32 cellular contexts compared by ENCODE assay signal in the genomic region with DNA sequence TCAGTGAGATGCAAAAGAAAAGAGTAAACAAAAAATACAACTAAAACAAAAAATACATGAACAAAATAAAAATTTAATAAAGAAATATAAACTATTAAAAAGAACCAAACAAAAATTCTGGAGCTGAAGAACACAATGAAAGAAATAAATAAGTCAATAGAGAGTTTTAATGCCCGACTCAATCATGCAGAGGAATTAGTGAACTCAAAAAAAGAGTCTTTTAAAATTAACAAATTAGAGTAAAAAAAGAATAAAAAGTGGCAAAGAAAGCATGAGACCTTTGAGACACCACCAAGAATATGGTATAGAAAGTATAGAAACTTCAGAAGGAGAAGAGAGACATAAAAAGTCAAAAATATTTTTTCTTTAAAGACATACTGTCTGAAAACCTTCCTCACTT. TPM values are rescaled to one million over a fixed set of nuclear protein-coding genes. Genes with fewer than 3 reads are reported as not detected.
"Had no signal": no experiment of that assay in that cellular context is flagged by ENCODE, and none has a peak within 500 bp of the region (broad histone marks: within the 10 kb centered on the region; RNA-seq: fewer than 3 reads in every experiment).

No MANE protein-coding gene starts in this region.

- H3K4me3 ChIP-seq: ascending aorta, cardiac muscle cell, SJCRH30, SK-N-MC had no signal

- H3K36me3 ChIP-seq: ascending aorta, cardiac muscle cell, SJCRH30 had no signal

- H3K27ac ChIP-seq: ascending aorta, cardiac muscle cell, SJCRH30, SK-N-MC had no signal

- H3K27me3 ChIP-seq: ascending aorta, cardiac muscle cell, SJCRH30 had no signal

- H3K4me1 ChIP-seq: ascending aorta, SJCRH30 had no signal

- DNase-seq: activated CD4-positive, alpha-beta T cell treated with anti-CD3 and anti-CD28 coated beads for 36 hours; activated CD4-positive, alpha-beta T cell treated with anti-CD3 and anti-CD28 coated beads, Interleukin-2, amount 10 ng/mL, durations not matched to agents 7 days and 5 days; activated CD4-positive, alpha-beta T cell treated with anti-CD3 and anti-CD28 coated beads, Interleukin-2, amount 50 U/mL, for 48 hours; activated CD8-positive, alpha-beta T cell treated with anti-CD3 and anti-CD28 coated beads, Interleukin-2, amount 10 ng/mL, durations not matched to agents 7 days and 5 days; activated gamma-delta T cell; activated naive CD4-positive, alpha-beta T cell treated with Interleukin-2 at 50 U/mL for 16 hours; activated naive CD8-positive, alpha-beta T cell treated with anti-CD3 and anti-CD28 coated beads, Interleukin-2, amount 10 ng/mL, durations not matched to agents 7 days and 5 days; activated T-cell treated with anti-CD3 and anti-CD28 coated beads, Interleukin-2, amount 50 U/mL, for 24 hours; amygdala; NCI-H1092 treated with DMSO at 0.1 percent for 48 hours; NCI-H1417; NCI-H146; NCI-H187; NCI-H2029 treated with DMSO at 0.1 percent for 48 hours; NCI-H2107; NCI-H2171; NCI-H510A; NCI-H526; NCI-H748 treated with DMSO at 0.1 percent for 48 hours; NK-92 treated with Interleukin-12 subunit alpha and Interleukin-12 subunit beta, amount 100 ng/mL, for 24 hours; SHP77; SJCRH30; T1000 had no signal

- H3K9me3 ChIP-seq: SJCRH30 had no signal

RNA-seq across cellular contexts. Expression of a gene that starts 2.6 kb away (rescaled TPM):
- total RNA-seq: activated CD4-positive, alpha-beta T cell treated with anti-CD3 and anti-CD28 coated beads, Interleukin-2, amount 10 ng/mL, durations not matched to agents 7 days and 5 days; ascending aorta; cardiac muscle cell; M059J; RPMI7951; SJCRH30; T-helper 1 cell treated with Interleukin-12 subunit alpha and Interleukin-12 subunit beta and Interleukin-4 antibody, amounts not matched to agents 30 ng/mL and 1 ng/mL, for 36 hours; T-helper 2 cell treated with Interferon-gamma antibody and Interleukin-4, amounts not matched to agents 100 ng/mL and 5 ng/mL, for 36 hours; WTC11 had no signal
- polyA plus RNA-seq: cardiac muscle cell had no signal

RNA-seq across cellular contexts. Expression of a gene that starts 20.0 kb away (rescaled TPM):
- total RNA-seq: activated CD4-positive, alpha-beta T cell treated with anti-CD3 and anti-CD28 coated beads for 36 hours; activated CD4-positive, alpha-beta T cell treated with anti-CD3 and anti-CD28 coated beads, Interleukin-2, amount 10 ng/mL, durations not matched to agents 7 days and 5 days; ascending aorta; cardiac muscle cell; M059J; SJCRH30; T-helper 1 cell treated with Interleukin-12 subunit alpha and Interleukin-12 subunit beta and Interleukin-4 antibody, amounts not matched to agents 30 ng/mL and 1 ng/mL, for 36 hours; T-helper 2 cell treated with Interferon-gamma antibody and Interleukin-4, amounts not matched to agents 100 ng/mL and 5 ng/mL, for 36 hours; WTC11 had no signal
- polyA plus RNA-seq: cardiac muscle cell had no signal

RNA-seq across cellular contexts. Expression of a gene that starts 35.4 kb away (rescaled TPM):
- total RNA-seq: activated CD4-positive, alpha-beta T cell treated with anti-CD3 and anti-CD28 coated beads for 36 hours; activated CD4-positive, alpha-beta T cell treated with anti-CD3 and anti-CD28 coated beads, Interleukin-2, amount 10 ng/mL, durations not matched to agents 7 days and 5 days; activated T-helper 2 cell treated with anti-CD3 and anti-CD28 coated beads, Interferon-gamma antibody, Interleukin-2, Interleukin-4, amounts not matched to agents 10 μg/mL and 5 μg/mL and 100 μg/mL, durations not matched to agents 14 hours and 24 hours and 36 hours; ascending aorta; cardiac muscle cell; M059J; SJCRH30; T-helper 1 cell treated with Interleukin-12 subunit alpha and Interleukin-12 subunit beta and Interleukin-4 antibody, amounts not matched to agents 30 ng/mL and 1 ng/mL, for 36 hours; T-helper 2 cell treated with Interferon-gamma antibody and Interleukin-4, amounts not matched to agents 100 ng/mL and 5 ng/mL, for 36 hours; WTC11 had no signal

RNA-seq across cellular contexts. Expression of a gene that starts 46.2 kb away (rescaled TPM):
- total RNA-seq: activated CD4-positive, alpha-beta T cell treated with anti-CD3 and anti-CD28 coated beads for 36 hours; activated CD4-positive, alpha-beta T cell treated with anti-CD3 and anti-CD28 coated beads, Interleukin-2, amount 10 ng/mL, durations not matched to agents 7 days and 5 days; activated T-helper 2 cell treated with anti-CD3 and anti-CD28 coated beads, Interferon-gamma antibody, Interleukin-2, Interleukin-4, amounts not matched to agents 10 μg/mL and 5 μg/mL and 100 μg/mL, durations not matched to agents 14 hours and 24 hours and 36 hours; ascending aorta; cardiac muscle cell; M059J; RPMI7951; SJCRH30; T-helper 1 cell treated with Interleukin-12 subunit alpha and Interleukin-12 subunit beta and Interleukin-4 antibody, amounts not matched to agents 30 ng/mL and 1 ng/mL, for 36 hours; T-helper 2 cell treated with Interferon-gamma antibody and Interleukin-4, amounts not matched to agents 100 ng/mL and 5 ng/mL, for 36 hours; WTC11 had no signal
- polyA plus RNA-seq: cardiac muscle cell had no signal

RNA-seq across cellular contexts. Expression of a gene that starts 49.9 kb away (rescaled TPM):
- total RNA-seq: ascending aorta had no signal
